In genomic region chr2:66948234-66948633, GRCh38 we compare ENCODE assay signal across 21 cellular contexts.
"Had no signal": no experiment of that assay in that cellular context is flagged by ENCODE, and none has a peak within 500 bp of the region (broad histone marks: within the 10 kb centered on the region; RNA-seq: fewer than 3 reads in every experiment).

No MANE protein-coding gene starts in this region.

- H3K9me3 Mint-ChIP-seq: activated B cell treated with CpG ODN at 0.5 μM for 24 hours; activated CD4-positive, alpha-beta memory T cell treated with anti-CD3 and anti-CD28 coated beads, Interleukin-2, amount 10 ng/mL, durations not matched to agents 7 days and 5 days; activated naive CD4-positive, alpha-beta T cell treated with anti-CD3 and anti-CD28 coated beads for 36 hours had no signal

- DNase-seq: activated B cell treated with CpG ODN at 0.5 μM for 24 hours; activated CD4-positive, alpha-beta memory T cell treated with anti-CD3 and anti-CD28 coated beads, Interleukin-2, amount 10 ng/mL, durations not matched to agents 7 days and 5 days; activated CD4-positive, alpha-beta T cell treated with anti-CD3 and anti-CD28 coated beads for 1 hour; activated CD4-positive, alpha-beta T cell treated with anti-CD3 and anti-CD28 coated beads, Interleukin-2, amount 50 U/mL, for 1 hour; activated gamma-delta T cell; activated naive CD4-positive, alpha-beta T cell treated with anti-CD3 and anti-CD28 coated beads for 36 hours; activated naive CD8-positive, alpha-beta T cell treated with anti-CD3 and anti-CD28 coated beads for 36 hours; activated T-cell treated with anti-CD3 and anti-CD28 coated beads for 4 hours; activated T-cell treated with anti-CD3 and anti-CD28 coated beads, Interleukin-2, amount 50 U/mL, for 48 hours; cerebellar nuclear complex; Karpas-422; NCI-H1048; NCI-H146; NCI-H187 treated with DMSO at 0.1 percent for 48 hours; NCI-H2081 treated with DMSO at 0.1 percent for 48 hours; NCI-H226; SHP77 treated with DMSO at 0.1 percent for 48 hours; T-helper 2 cell; T1000 had no signal

- H3K27ac Mint-ChIP-seq: activated B cell treated with CpG ODN at 0.5 μM for 24 hours; activated CD4-positive, alpha-beta memory T cell treated with anti-CD3 and anti-CD28 coated beads, Interleukin-2, amount 10 ng/mL, durations not matched to agents 7 days and 5 days; activated naive CD4-positive, alpha-beta T cell treated with anti-CD3 and anti-CD28 coated beads for 36 hours; activated naive CD8-positive, alpha-beta T cell treated with anti-CD3 and anti-CD28 coated beads for 36 hours; activated T-helper 17 cell treated with anti-CD3 and anti-CD28 coated beads, Interleukin-2, amount 50 U/mL, for 72 hours had no signal

- H3K27me3 Mint-ChIP-seq: activated B cell treated with CpG ODN at 0.5 μM for 24 hours; activated CD4-positive, alpha-beta memory T cell treated with anti-CD3 and anti-CD28 coated beads, Interleukin-2, amount 10 ng/mL, durations not matched to agents 7 days and 5 days; activated naive CD8-positive, alpha-beta T cell treated with anti-CD3 and anti-CD28 coated beads for 36 hours; activated T-helper 17 cell treated with anti-CD3 and anti-CD28 coated beads, Interleukin-2, amount 50 U/mL, for 72 hours had no signal

- H3K36me3 Mint-ChIP-seq: activated naive CD8-positive, alpha-beta T cell treated with anti-CD3 and anti-CD28 coated beads for 36 hours had no signal

- H3K4me3 Mint-ChIP-seq: activated B cell treated with CpG ODN at 0.5 μM for 24 hours; activated CD4-positive, alpha-beta memory T cell treated with anti-CD3 and anti-CD28 coated beads, Interleukin-2, amount 10 ng/mL, durations not matched to agents 7 days and 5 days; activated naive CD4-positive, alpha-beta T cell treated with anti-CD3 and anti-CD28 coated beads for 36 hours; activated naive CD8-positive, alpha-beta T cell treated with anti-CD3 and anti-CD28 coated beads for 36 hours; activated T-helper 17 cell treated with anti-CD3 and anti-CD28 coated beads, Interleukin-2, amount 50 U/mL, for 72 hours had no signal

- H3K4me1 Mint-ChIP-seq: activated B cell treated with CpG ODN at 0.5 μM for 24 hours; activated CD4-positive, alpha-beta memory T cell treated with anti-CD3 and anti-CD28 coated beads, Interleukin-2, amount 10 ng/mL, durations not matched to agents 7 days and 5 days; activated naive CD8-positive, alpha-beta T cell treated with anti-CD3 and anti-CD28 coated beads for 36 hours; activated T-helper 17 cell treated with anti-CD3 and anti-CD28 coated beads, Interleukin-2, amount 50 U/mL, for 72 hours had no signal

- ATAC-seq: activated T-helper 17 cell treated with anti-CD3 and anti-CD28 coated beads, Interleukin-2, amount 50 U/mL, for 72 hours; K562 had no signal

- H3K4me3 ChIP-seq: K562 had no signal
